In genomic region chr5:180088561-180088960, GRCh38 we compare ENCODE assay signal across 1 cellular context.
TF ChIP-seq lines count a peak whose summit lies in the region.

No MANE protein-coding gene starts in this region.

TF ChIP-seq in WTC11, 78 proteins besides CTCF, POLR2A, EP300 and RAD21 (continued from another document):
- no peak for TF ChIP-seq ZNF532 (CRISPR knock-in tag; IDR thresholded peaks at IDR 0.05; ENCODE audit: borderline replicate concordance)
- no peak for TF ChIP-seq ZNF671 (CRISPR knock-in tag; IDR thresholded peaks at IDR 0.05)
- TF ChIP-seq KAT7 (CRISPR knock-in tag; IDR thresholded peaks at IDR 0.05; ENCODE audit: borderline replicate concordance) = no peak
- no peak for TF ChIP-seq ATF1 (CRISPR knock-in tag; IDR thresholded peaks at IDR 0.05)
- TF ChIP-seq ZMAT4 (CRISPR knock-in tag; IDR thresholded peaks at IDR 0.05) = no peak
- no peak for TF ChIP-seq ZNF423 (CRISPR knock-in tag; IDR thresholded peaks at IDR 0.05)
- no peak for TF ChIP-seq SMAD3 (CRISPR knock-in tag; IDR thresholded peaks at IDR 0.05; ENCODE audit: borderline replicate concordance)
- TF ChIP-seq ATF2 (CRISPR knock-in tag; IDR thresholded peaks at IDR 0.05; ENCODE audit: borderline replicate concordance, low read depth) = no peak
